ENCODE assay signal across 22 cellular contexts in the genomic region with DNA sequence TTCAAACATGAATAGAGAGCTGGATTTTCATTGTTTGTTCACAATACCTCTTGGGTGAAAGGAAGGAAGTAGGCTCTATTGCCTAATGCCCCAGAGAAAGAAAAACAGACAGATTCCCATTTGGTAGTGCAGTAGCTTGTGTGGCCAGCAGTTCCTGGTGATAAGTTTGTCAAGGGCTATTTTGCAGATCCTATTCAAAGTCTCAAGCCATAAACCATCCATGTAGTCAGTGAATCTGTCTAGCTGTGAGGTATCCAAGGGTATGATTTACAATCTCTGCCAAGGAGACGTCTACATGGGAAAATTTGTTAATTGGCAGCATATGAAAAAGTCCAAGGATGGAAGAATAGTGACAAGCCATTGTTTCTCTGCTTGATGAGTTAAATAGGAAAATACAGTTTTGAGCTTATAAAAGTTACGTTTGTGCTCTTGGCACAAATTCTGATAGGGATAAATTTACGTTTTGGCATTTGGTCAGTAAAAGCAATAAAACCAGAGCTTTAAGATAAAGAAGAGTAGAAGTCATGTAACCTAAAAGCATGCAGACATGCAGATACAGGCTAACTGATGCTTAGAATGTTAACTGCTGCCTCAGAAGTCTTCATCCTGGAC.
"Had no signal": no experiment of that assay in that cellular context is flagged by ENCODE, and none has a peak within 500 bp of the region (broad histone marks: within the 10 kb centered on the region; RNA-seq: fewer than 3 reads in every experiment).

No MANE protein-coding gene starts in this region.

- H3K4me3 ChIP-seq: cardiac muscle cell, esophagus muscularis mucosa, gastroesophageal sphincter, tibial nerve had no signal

- DNase-seq: activated CD4-positive, alpha-beta T cell treated with anti-CD3 and anti-CD28 coated beads for 36 hours; activated CD4-positive, alpha-beta T cell treated with anti-CD3 and anti-CD28 coated beads, Interleukin-2, amount 50 U/mL, for 4 hours; activated CD8-positive, alpha-beta memory T cell treated with anti-CD3 and anti-CD28 coated beads for 24 hours; activated CD8-positive, alpha-beta memory T cell treated with anti-CD3 and anti-CD28 coated beads, Interleukin-2, amount 50 U/mL, for 4 hours; activated naive CD4-positive, alpha-beta T cell treated with anti-CD3 and anti-CD28 coated beads for 36 hours; activated T-cell treated with anti-CD3 and anti-CD28 coated beads, Interleukin-2, amount 50 U/mL, for 24 hours; effector CD8-positive, alpha-beta T cell; head of caudate nucleus; left colon; mesenchymal stem cell; naive B cell; occipital lobe; small intestine; stimulated activated CD4-positive, alpha-beta T cell treated with anti-CD3 and anti-CD28 coated beads, Interleukin-2, amount 100 ng/mL, for 24 hours; stimulated activated naive CD8-positive, alpha-beta T cell treated with anti-CD3 and anti-CD28 coated beads, Interleukin-15, amount 100 ng/mL, for 72 hours had no signal

- ATAC-seq: activated CD4-positive, alpha-beta T cell treated with anti-CD3 and anti-CD28 coated beads for 36 hours; gastroesophageal sphincter; left colon; sciatic nerve; stimulated activated effector memory CD8-positive, alpha-beta T cell treated with anti-CD3 and anti-CD28 coated beads, Interleukin-12 subunit alpha, Interleukin-12 subunit beta, amount 100 ng/mL, for 72 hours; stimulated activated naive CD8-positive, alpha-beta T cell treated with anti-CD3 and anti-CD28 coated beads, Interleukin-15, amount 100 ng/mL, for 72 hours; WTC11 had no signal

- H3K9me3 ChIP-seq: esophagus muscularis mucosa, gastroesophageal sphincter, tibial nerve had no signal

- H3K27ac ChIP-seq: cardiac muscle cell, esophagus muscularis mucosa, gastroesophageal sphincter, tibial nerve had no signal

- H3K4me1 ChIP-seq: esophagus muscularis mucosa, gastroesophageal sphincter, tibial nerve had no signal

- H3K36me3 ChIP-seq: cardiac muscle cell, esophagus muscularis mucosa, gastroesophageal sphincter, tibial nerve had no signal

- H3K27me3 ChIP-seq: tibial nerve had no signal
